8 cellular contexts compared by ENCODE assay signal in the genomic region with DNA sequence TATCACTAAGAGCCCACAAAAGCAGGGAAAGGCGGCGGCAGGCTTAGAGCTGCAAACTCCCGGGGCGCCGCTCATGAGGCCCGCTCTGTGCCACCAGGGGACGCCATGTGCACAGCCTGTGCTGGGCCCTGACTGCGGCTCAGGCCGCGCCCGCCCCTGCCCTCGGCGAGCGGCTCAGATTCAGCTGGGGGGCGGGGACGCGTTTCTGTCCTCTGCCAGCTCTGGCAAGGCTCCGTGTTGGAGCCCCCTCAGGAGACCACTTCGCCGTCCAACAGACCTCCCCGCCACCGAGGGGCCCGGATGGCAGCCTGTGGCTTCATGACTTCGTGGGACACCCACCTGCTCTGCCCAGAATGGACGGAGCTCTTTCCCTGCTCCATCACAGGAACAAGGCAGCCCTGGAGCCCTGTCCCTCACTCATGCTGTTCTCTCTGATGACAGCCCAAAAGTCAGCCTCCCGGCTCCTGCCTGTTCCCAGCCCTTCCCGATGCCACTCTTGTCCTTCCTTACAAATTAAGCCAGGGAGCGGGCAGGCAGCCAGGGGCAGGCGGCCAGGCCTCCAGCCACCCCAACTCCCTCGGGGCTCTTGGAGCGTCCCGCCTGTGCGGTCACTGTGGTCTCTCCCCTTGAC.
DNase-seq lines count a peak whose midpoint lies in the region; ATAC-seq and TF ChIP-seq lines count a peak whose summit lies in the region.

No MANE protein-coding gene starts in this region.

- DNase-seq in Daoy (ENCODE audit: low read depth): peak; percentile 85
- peak; percentile 88 for DNase-seq in Karpas-422
- DNase-seq in SJSA1 (ENCODE audit: low read depth in 1 of 2, low spot score in 2 of 2): peak; percentile 75 to 80
- DNase-seq in activated naive CD4-positive, alpha-beta T cell (lab: John Stamatoyannopoulos, UW): peak; percentile 50 to 75 (median 60)
- peak; percentile 71 for DNase-seq in glomerular visceral epithelial cell (ENCODE audit: extremely low spot score)
- DNase-seq in ovary: peak; percentile 81 to 92 (median 88)

- no peaks in the 10 kb centered on the region for H3K4me1 ChIP-seq in Karpas-422 (ENCODE audit: low read length)
- peaks cover 17% of the 10 kb centered on the region for H3K4me1 ChIP-seq in SJSA1 (replicated peaks)
- H3K4me1 ChIP-seq in ovary (ENCODE audit: insufficient read depth): no peaks in the 10 kb centered on the region
- H3K4me1 ChIP-seq in thymus (ENCODE audit: control insufficient read depth, insufficient read depth, low read length): peaks cover 3% of the 10 kb centered on the region

- H3K9me3 ChIP-seq in Karpas-422 (ENCODE audit: low read length) (no peaks in the 10 kb centered on the region), SJSA1 (replicated peaks) (no peaks in the 10 kb centered on the region), ovary (no peaks in the 10 kb centered on the region), thymus (ENCODE audit: control insufficient read depth) (no peaks in the 10 kb centered on the region)

- H4K20me1 ChIP-seq in Karpas-422 (ENCODE audit: insufficient read depth, low read depth, low read length): peaks cover 5% of the 10 kb centered on the region; the same call in 1 of the 2 replicates

- H3K4me2 ChIP-seq in Karpas-422 (ENCODE audit: low read depth, low read length, poor library complexity, severe bottlenecking): peak overlapping the region; percentile 23

- no peak for TF ChIP-seq POLR2A in ovary (IDR thresholded peaks at IDR 0.05)

- no peaks in the 10 kb centered on the region for H3K79me2 ChIP-seq in Karpas-422 (ENCODE audit: low read length)

- TF ChIP-seq EP300 in ovary (IDR thresholded peaks at IDR 0.05): no peak

- H3K4me3 ChIP-seq in Karpas-422 (ENCODE audit: low read length) (no peak overlapping the region), SJSA1 (no peak overlapping the region), ovary (peak overlapping the region; percentile 6), thymus (ENCODE audit: low read length) (peak overlapping the region; percentile 23)

- H3K9me2 ChIP-seq in Karpas-422 (replicated peaks; ENCODE audit: insufficient read depth, low read length): no peaks in the 10 kb centered on the region

- H3K27me3 ChIP-seq in Karpas-422 (ENCODE audit: low read length) (no peaks in the 10 kb centered on the region), SJSA1 (replicated peaks) (no peaks in the 10 kb centered on the region), ovary (no peaks in the 10 kb centered on the region), thymus (ENCODE audit: control insufficient read depth, insufficient read depth) (no peaks in the 10 kb centered on the region)

- TF ChIP-seq CTCF in ovary (IDR thresholded peaks at IDR 0.05): peak; percentile 92 to 96 (median 95)

- WGBS in ovary, 3 donors: 10 to 14% (median 10%) methylated on average over 30 to 33 of the region's 33 CpGs
- WGBS in thymus: 29% methylated on average over 33 of the region's 33 CpGs

- H3K36me3 ChIP-seq in Karpas-422 (ENCODE audit: insufficient read depth, low read length) (no peaks in the 10 kb centered on the region), SJSA1 (no peaks in the 10 kb centered on the region), ovary (no peaks in the 10 kb centered on the region), thymus (ENCODE audit: control insufficient read depth, insufficient read depth) (no peaks in the 10 kb centered on the region)

- H3K27ac ChIP-seq in Karpas-422 (ENCODE audit: low read length) (no peak overlapping the region), SJSA1 (no peak overlapping the region), ovary (no peak overlapping the region), thymus (ENCODE audit: low read depth) (no peak overlapping the region)

- H2AFZ ChIP-seq in Karpas-422 (ENCODE audit: low read length): no peak overlapping the region

- ATAC-seq in GM21737 (IDR thresholded peaks at IDR 0.05; ENCODE audit: unreplicated experiment): peak; percentile 72

- no peak overlapping the region for H3K9ac ChIP-seq in Karpas-422 (ENCODE audit: low read length)

- intact Hi-C loops in ovary (cut with DNase I): loop anchor here (1.0 to 5.0 kb wide), 4 partner anchors 177 to 185 kb away; partner anchors contain the start of gene ABTB2 (in 3 of the 4)

Comparison
In these comparisons a context has a peak if more than half of its experiments do, and no peak if none do; other contexts are left out.
1. H3K4me3 ChIP-seq: peak in ovary (single experiment) and thymus (single experiment); none in Karpas-422 (single experiment) and SJSA1 (single experiment).
2. Peak in every context shown above with its lines, with median percentiles within 50 percentile points of each other: DNase-seq.